In the genomic region with DNA sequence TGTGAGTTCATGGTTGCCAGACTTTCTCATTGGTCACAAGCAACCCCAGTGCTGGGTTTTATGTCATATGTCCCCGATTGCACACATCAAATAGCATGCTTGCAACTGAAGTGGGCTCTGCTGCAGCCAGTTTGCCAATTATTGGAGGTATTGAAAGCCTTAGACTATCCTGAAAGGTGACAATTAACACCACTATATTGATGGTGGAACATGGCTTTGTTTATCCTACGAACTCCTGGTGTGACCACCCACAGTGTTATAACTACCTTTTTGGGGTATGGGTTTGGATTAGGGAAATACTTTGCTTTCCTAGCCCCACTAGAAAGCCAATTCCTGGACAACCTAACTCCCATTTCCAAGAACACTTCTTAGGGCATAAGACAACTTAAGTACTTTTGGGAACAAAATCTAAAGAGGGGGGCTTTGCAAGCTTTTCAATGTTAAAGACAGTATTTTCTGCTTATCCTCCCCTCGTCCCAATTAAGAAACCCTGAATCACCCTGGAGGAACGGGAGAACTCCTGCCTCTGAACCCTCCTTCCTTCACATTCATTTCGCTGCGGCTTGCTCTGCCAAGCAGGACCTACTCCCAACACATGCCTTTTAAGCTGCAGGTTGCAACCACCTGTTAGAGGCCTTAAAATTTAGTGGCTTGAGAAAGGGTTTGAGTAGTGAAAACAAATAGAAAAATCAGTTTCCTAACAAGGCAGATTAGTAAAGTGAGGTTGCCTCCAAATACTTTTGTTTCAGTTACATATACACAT, we compare ENCODE assay signal across 2 cellular contexts.
TF ChIP-seq lines count a peak whose summit lies in the region.

No MANE protein-coding gene starts in this region.

TF ChIP-seq in GM23338, 12 proteins besides CTCF, POLR2A, EP300 and RAD21 (continued from another document):
- TF ChIP-seq REST (IDR thresholded peaks at IDR 0.05; ENCODE audit: unreplicated experiment) (no peak), POLR2AphosphoS5 (IDR thresholded peaks at IDR 0.05; ENCODE audit: low read depth) (no peak), JUNB (IDR thresholded peaks at IDR 0.05; ENCODE audit: unreplicated experiment) (no peak), CREB1 (CRISPR knock-in tag; IDR thresholded peaks at IDR 0.05; ENCODE audit: low read depth) (no peak), ZNF114 (CRISPR knock-in tag; IDR thresholded peaks at IDR 0.05) (no peak), ZNF462 (CRISPR knock-in tag; IDR thresholded peaks at IDR 0.05) (no peak), ZNF331 (CRISPR knock-in tag; IDR thresholded peaks at IDR 0.05; ENCODE audit: low read depth) (no peak), NANOG (IDR thresholded peaks at IDR 0.05; ENCODE audit: borderline replicate concordance) (no peak), STAT1 (IDR thresholded peaks at IDR 0.05; ENCODE audit: unreplicated experiment) (no peak)

TF ChIP-seq in WTC11, 78 proteins besides CTCF, POLR2A, EP300 and RAD21:
- TF ChIP-seq, protein P1, sequence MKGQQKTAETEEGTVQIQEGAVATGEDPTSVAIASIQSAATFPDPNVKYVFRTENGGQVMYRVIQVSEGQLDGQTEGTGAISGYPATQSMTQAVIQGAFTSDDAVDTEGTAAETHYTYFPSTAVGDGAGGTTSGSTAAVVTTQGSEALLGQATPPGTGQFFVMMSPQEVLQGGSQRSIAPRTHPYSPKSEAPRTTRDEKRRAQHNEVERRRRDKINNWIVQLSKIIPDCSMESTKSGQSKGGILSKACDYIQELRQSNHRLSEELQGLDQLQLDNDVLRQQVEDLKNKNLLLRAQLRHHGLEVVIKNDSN (CRISPR knock-in tag; IDR thresholded peaks at IDR 0.05): no peak
- TF ChIP-seq ELF4 (CRISPR knock-in tag; IDR thresholded peaks at IDR 0.05; ENCODE audit: low read depth): no peak
- TF ChIP-seq, protein P2, sequence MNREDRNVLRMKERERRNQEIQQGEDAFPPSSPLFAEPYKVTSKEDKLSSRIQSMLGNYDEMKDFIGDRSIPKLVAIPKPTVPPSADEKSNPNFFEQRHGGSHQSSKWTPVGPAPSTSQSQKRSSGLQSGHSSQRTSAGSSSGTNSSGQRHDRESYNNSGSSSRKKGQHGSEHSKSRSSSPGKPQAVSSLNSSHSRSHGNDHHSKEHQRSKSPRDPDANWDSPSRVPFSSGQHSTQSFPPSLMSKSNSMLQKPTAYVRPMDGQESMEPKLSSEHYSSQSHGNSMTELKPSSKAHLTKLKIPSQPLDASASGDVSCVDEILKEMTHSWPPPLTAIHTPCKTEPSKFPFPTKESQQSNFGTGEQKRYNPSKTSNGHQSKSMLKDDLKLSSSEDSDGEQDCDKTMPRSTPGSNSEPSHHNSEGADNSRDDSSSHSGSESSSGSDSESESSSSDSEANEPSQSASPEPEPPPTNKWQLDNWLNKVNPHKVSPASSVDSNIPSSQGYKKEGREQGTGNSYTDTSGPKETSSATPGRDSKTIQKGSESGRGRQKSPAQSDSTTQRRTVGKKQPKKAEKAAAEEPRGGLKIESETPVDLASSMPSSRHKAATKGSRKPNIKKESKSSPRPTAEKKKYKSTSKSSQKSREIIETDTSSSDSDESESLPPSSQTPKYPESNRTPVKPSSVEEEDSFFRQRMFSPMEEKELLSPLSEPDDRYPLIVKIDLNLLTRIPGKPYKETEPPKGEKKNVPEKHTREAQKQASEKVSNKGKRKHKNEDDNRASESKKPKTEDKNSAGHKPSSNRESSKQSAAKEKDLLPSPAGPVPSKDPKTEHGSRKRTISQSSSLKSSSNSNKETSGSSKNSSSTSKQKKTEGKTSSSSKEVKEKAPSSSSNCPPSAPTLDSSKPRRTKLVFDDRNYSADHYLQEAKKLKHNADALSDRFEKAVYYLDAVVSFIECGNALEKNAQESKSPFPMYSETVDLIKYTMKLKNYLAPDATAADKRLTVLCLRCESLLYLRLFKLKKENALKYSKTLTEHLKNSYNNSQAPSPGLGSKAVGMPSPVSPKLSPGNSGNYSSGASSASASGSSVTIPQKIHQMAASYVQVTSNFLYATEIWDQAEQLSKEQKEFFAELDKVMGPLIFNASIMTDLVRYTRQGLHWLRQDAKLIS (CRISPR knock-in tag; IDR thresholded peaks at IDR 0.05; ENCODE audit: borderline replicate concordance): no peak
- no peak for TF ChIP-seq MXD4 (CRISPR knock-in tag; IDR thresholded peaks at IDR 0.05; ENCODE audit: borderline replicate concordance)
- TF ChIP-seq, protein P3, sequence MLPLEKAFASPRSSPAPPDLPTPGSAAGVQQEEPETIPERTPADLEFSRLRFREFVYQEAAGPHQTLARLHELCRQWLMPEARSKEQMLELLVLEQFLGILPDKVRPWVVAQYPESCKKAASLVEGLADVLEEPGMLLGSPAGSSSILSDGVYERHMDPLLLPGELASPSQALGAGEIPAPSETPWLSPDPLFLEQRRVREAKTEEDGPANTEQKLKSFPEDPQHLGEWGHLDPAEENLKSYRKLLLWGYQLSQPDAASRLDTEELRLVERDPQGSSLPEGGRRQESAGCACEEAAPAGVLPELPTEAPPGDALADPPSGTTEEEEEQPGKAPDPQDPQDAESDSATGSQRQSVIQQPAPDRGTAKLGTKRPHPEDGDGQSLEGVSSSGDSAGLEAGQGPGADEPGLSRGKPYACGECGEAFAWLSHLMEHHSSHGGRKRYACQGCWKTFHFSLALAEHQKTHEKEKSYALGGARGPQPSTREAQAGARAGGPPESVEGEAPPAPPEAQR (CRISPR knock-in tag; IDR thresholded peaks at IDR 0.05): no peak
- no peak for TF ChIP-seq NFYB (CRISPR knock-in tag; conservative IDR thresholded peaks at IDR 0.05; ENCODE audit: low read depth)
- TF ChIP-seq ZNF263 (CRISPR knock-in tag; IDR thresholded peaks at IDR 0.05; ENCODE audit: low read depth): no peak
- TF ChIP-seq IRF2 (CRISPR knock-in tag; IDR thresholded peaks at IDR 0.05; ENCODE audit: borderline replicate concordance, low read depth): no peak
- no peak for TF ChIP-seq ZNF425 (CRISPR knock-in tag; conservative IDR thresholded peaks at IDR 0.05)
- TF ChIP-seq HMGA2 (CRISPR knock-in tag; IDR thresholded peaks at IDR 0.05): no peak
